In the genomic region with DNA sequence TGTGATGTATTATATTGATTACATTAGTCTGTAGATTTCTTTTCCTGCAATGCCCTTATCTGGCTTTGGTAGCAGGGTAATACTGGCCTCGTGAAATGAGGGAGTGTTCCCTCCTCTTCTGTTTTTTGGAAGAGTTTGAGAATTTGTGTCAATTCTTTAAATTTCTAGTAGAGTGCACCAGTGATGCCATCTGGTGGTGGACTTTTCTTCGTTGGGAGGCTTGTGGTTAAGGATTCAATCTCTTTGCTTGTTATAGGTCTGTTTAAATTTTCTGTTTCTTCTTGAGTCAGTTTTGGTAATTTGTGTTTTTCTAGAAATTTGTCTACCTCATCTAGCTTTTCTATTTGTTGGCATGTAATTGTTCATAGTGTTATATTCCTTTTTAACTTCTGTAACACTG, we compare ENCODE assay signal across 8 cellular contexts. TPM values are rescaled to one million over a fixed set of nuclear protein-coding genes. Genes with fewer than 3 reads are reported as not detected.
A peak's percentile ranks its signal among the peaks of the same experiment; 100 is the strongest.
DNase-seq lines count a peak whose midpoint lies in the region; ATAC-seq lines count a peak whose summit lies in the region.

No MANE protein-coding gene starts in this region.

- H3K27me3 Mint-ChIP-seq in activated CD8-positive, alpha-beta T cell treated with anti-CD3 and anti-CD28 coated beads, Interleukin-2, amount 10 ng/mL, durations not matched to agents 7 days and 5 days (ENCODE audit: low read depth) = peaks cover 15% of the 10 kb centered on the region

- CTCF ChIA-PET in activated CD8-positive, alpha-beta T cell treated with anti-CD3 and anti-CD28 coated beads, Interleukin-2, amount 10 ng/mL, durations not matched to agents 7 days and 5 days (lab: Charles Lee) = interaction anchor here (0.6 to 2.1 kb wide), 13 partner anchors 11 to 449 kb away, joined by 3 to 8 read pairs (median 4); a partner anchor contains a TSS

- no peaks in the 10 kb centered on the region for H3K36me3 Mint-ChIP-seq in activated CD8-positive, alpha-beta T cell treated with anti-CD3 and anti-CD28 coated beads, Interleukin-2, amount 10 ng/mL, durations not matched to agents 7 days and 5 days (ENCODE audit: low read depth)

- POLR2A ChIA-PET in activated CD8-positive, alpha-beta T cell treated with anti-CD3 and anti-CD28 coated beads, Interleukin-2, amount 10 ng/mL, durations not matched to agents 7 days and 5 days (lab: Charles Lee) = no interaction called here

- H3K9me3 Mint-ChIP-seq in activated CD8-positive, alpha-beta T cell treated with anti-CD3 and anti-CD28 coated beads, Interleukin-2, amount 10 ng/mL, durations not matched to agents 7 days and 5 days (ENCODE audit: insufficient read depth) = no peaks in the 10 kb centered on the region

- DNase-seq in activated CD4-positive, CD25-positive, alpha-beta regulatory T cell treated with anti-CD3 and anti-CD28 coated beads, Interleukin-2, amount 50 U/mL, for 72 hours = peak; percentile 24
- DNase-seq in activated CD4-positive, CD25-positive, alpha-beta regulatory T cell (lab: John Stamatoyannopoulos, UW) = no peak
- DNase-seq in M059J (ENCODE audit: low read depth) = peak; percentile 41
- DNase-seq in activated CD8-positive, alpha-beta T cell treated with anti-CD3 and anti-CD28 coated beads, Interleukin-2, amount 10 ng/mL, durations not matched to agents 7 days and 5 days = peak; percentile 65
- DNase-seq in islet precursor cell = peak; percentile 45
- no peak for DNase-seq in NCI-H1436 (lab: John Stamatoyannopoulos, UW)

- ATAC-seq in activated CD8-positive, alpha-beta T cell treated with anti-CD3 and anti-CD28 coated beads, Interleukin-2, amount 10 ng/mL, durations not matched to agents 7 days and 5 days = no peak
- ATAC-seq in HG03097 (IDR thresholded peaks at IDR 0.05; ENCODE audit: low FRiP score, unreplicated experiment) = no peak
- no peak for ATAC-seq in GM21737 (IDR thresholded peaks at IDR 0.05; ENCODE audit: unreplicated experiment)

- H3K27ac Mint-ChIP-seq in activated CD8-positive, alpha-beta T cell treated with anti-CD3 and anti-CD28 coated beads, Interleukin-2, amount 10 ng/mL, durations not matched to agents 7 days and 5 days = no peak overlapping the region

- peaks cover 1% of the 10 kb centered on the region for H3K4me1 Mint-ChIP-seq in activated CD8-positive, alpha-beta T cell treated with anti-CD3 and anti-CD28 coated beads, Interleukin-2, amount 10 ng/mL, durations not matched to agents 7 days and 5 days (ENCODE audit: low read depth)

- no peak overlapping the region for H3K4me3 Mint-ChIP-seq in activated CD8-positive, alpha-beta T cell treated with anti-CD3 and anti-CD28 coated beads, Interleukin-2, amount 10 ng/mL, durations not matched to agents 7 days and 5 days

RNA-seq across cellular contexts. Expression of a gene that starts 18.9 kb away (rescaled TPM):
- total RNA-seq in M059J (2014; rRNA removed; shearing (Covaris generic)) = 0.30 and 0.71 TPM in 2 replicates
- under 1 TPM in 1 of 2 experiments, not detected in 1; 0.05 TPM for total RNA-seq in activated CD8-positive, alpha-beta T cell treated with anti-CD3 and anti-CD28 coated beads, Interleukin-2, amount 10 ng/mL, durations not matched to agents 7 days and 5 days

RNA-seq across cellular contexts. Expression of a gene that starts 46.5 kb away (rescaled TPM):
- total RNA-seq in M059J (2014; rRNA removed; shearing (Covaris generic)) = not detected in 2 replicates
- not detected for total RNA-seq in activated CD8-positive, alpha-beta T cell treated with anti-CD3 and anti-CD28 coated beads, Interleukin-2, amount 10 ng/mL, durations not matched to agents 7 days and 5 days

Comparison
In these comparisons a context has a peak if more than half of its experiments do, and no peak if none do; other contexts are left out.
1. DNase-seq: peak in activated CD4-positive, CD25-positive, alpha-beta regulatory T cell treated with anti-CD3 and anti-CD28 coated beads, Interleukin-2, amount 50 U/mL, for 72 hours (single experiment), M059J (single experiment), activated CD8-positive, alpha-beta T cell treated with anti-CD3 and anti-CD28 coated beads, Interleukin-2, amount 10 ng/mL, durations not matched to agents 7 days and 5 days (single experiment) and islet precursor cell (single experiment); none in activated CD4-positive, CD25-positive, alpha-beta regulatory T cell (0 of 4) and NCI-H1436 (single experiment).